8 cellular contexts compared by ENCODE assay signal in genomic region chr20:42530855-42531674, GRCh38.
DNase-seq lines count a peak whose midpoint lies in the region; ATAC-seq, FAIRE-seq and TF ChIP-seq lines count a peak whose summit lies in the region.

No MANE protein-coding gene starts in this region.

- H3K9me3 ChIP-seq in sigmoid colon = no peaks in the 10 kb centered on the region

- intact Hi-C loops in sigmoid colon (cut with DNase I) = no loop called here

- peaks cover 2 to 14% (median 13%) of the 10 kb centered on the region in 4 donors for H3K4me1 ChIP-seq in sigmoid colon

- H3K4me3 ChIP-seq in AG10803 (ENCODE audit: low read length) = no peak overlapping the region
- H3K4me3 ChIP-seq in sigmoid colon = no peak overlapping the region

- ATAC-seq in HG03139 (IDR thresholded peaks at IDR 0.05; ENCODE audit: unreplicated experiment) (no peak), GM21619 (IDR thresholded peaks at IDR 0.05; ENCODE audit: unreplicated experiment) (no peak)

- FAIRE-seq in GM12892 (lab: Jason Lieb, UNC) = peak; percentile 87

- TF ChIP-seq EP300 in sigmoid colon (IDR thresholded peaks at IDR 0.05) = no peak

- TF ChIP-seq POLR2A in GM12892 (IDR thresholded peaks at IDR 0.05; ENCODE audit: low read depth, low read length) (no peak), erythroblast (IDR thresholded peaks at IDR 0.05; ENCODE audit: low read length) (no peak), sigmoid colon (IDR thresholded peaks at IDR 0.05) (no peak)

- H3K36me3 ChIP-seq in sigmoid colon = no peaks in the 10 kb centered on the region

- 46 to 55% methylated on average over 10 of the region's 10 CpGs for WGBS in sigmoid colon, 2 donors

- peak; percentile 1 for DNase-seq in AG10803 (ENCODE audit: low read depth)
- DNase-seq in GM12892 (ENCODE audit: insufficient read length) = no peak
- peak; percentile 82 for DNase-seq in NCI-H748 (lab: John Stamatoyannopoulos, UW; ENCODE audit: unreplicated experiment)
- peak; percentile 5 to 31 for DNase-seq in erythroblast (lab: John Stamatoyannopoulos, UW)
- no peak for DNase-seq in sigmoid colon
- DNase-seq in activated CD4-positive, alpha-beta T cell treated with anti-CD3 and anti-CD28 coated beads, Interleukin-2, amount 50 U/mL, for 4 hours = no peak

- peak; percentile 46 for TF ChIP-seq CTCF in AG10803 (conservative IDR thresholded peaks at IDR 0.05; ENCODE audit: low read length)
- peak in 3 of 4 experiments; percentile 16 to 40 (median 28) for TF ChIP-seq CTCF in sigmoid colon (IDR thresholded peaks at IDR 0.05)

- H3K27ac ChIP-seq in sigmoid colon = no peak overlapping the region

- no peaks in the 10 kb centered on the region for H3K27me3 ChIP-seq in sigmoid colon

Comparison
In these comparisons a context has a peak if more than half of its experiments do, and no peak if none do; other contexts are left out.
1. DNase-seq: peak in AG10803 (single experiment), NCI-H748 (single experiment) and erythroblast (2 of 2); none in GM12892 (single experiment), sigmoid colon (single experiment) and activated CD4-positive, alpha-beta T cell treated with anti-CD3 and anti-CD28 coated beads, Interleukin-2, amount 50 U/mL, for 4 hours (0 of 2).